Comparison of ENCODE assay signal across 14 cellular contexts in genomic region chr16:1997591-1998359, GRCh38. TPM values are rescaled to one million over a fixed set of nuclear protein-coding genes. Genes with fewer than 3 reads are reported as not detected.
DNase-seq lines count a peak whose midpoint lies in the region; ATAC-seq and TF ChIP-seq lines count a peak whose summit lies in the region.
"Had no signal": no experiment of that assay in that cellular context is flagged by ENCODE, and none has a peak within 500 bp of the region (broad histone marks: within the 10 kb centered on the region; RNA-seq: fewer than 3 reads in every experiment).

No MANE protein-coding gene starts in this region.

- no peak for TF ChIP-seq EP300 in gastroesophageal sphincter (IDR thresholded peaks at IDR 0.05)

- H3K4me3 ChIP-seq in AG10803 (ENCODE audit: low read length) (no peak overlapping the region), gastroesophageal sphincter (no peak overlapping the region)
- H3K4me3 ChIP-seq: MG63 had no signal

- peak overlapping the region in 1 of 4 donors; percentile 29 for H3K27ac ChIP-seq in gastroesophageal sphincter
- H3K27ac ChIP-seq: parathyroid adenoma had no signal

- DNase-seq in AG10803 (ENCODE audit: low read depth), result peak; percentile 84
- DNase-seq in RPMI7951 (ENCODE audit: low read depth), result peak; percentile 32
- DNase-seq in mesenteric fat pad (ENCODE audit: low spot score), result no peak
- no peak for DNase-seq in SKM-1 treated with dmso at 0.1 percent for 144 hours (lab: John Stamatoyannopoulos, UW; ENCODE audit: unreplicated experiment)
- DNase-seq in stimulated activated CD8-positive, alpha-beta memory T cell treated with anti-CD3 and anti-CD28 coated beads, Interleukin-4, amount 100 ng/mL, for 48 hours, result no peak
- DNase-seq: activated CD4-positive, alpha-beta T cell treated with anti-CD3 and anti-CD28 coated beads for 36 hours; activated gamma-delta T cell treated with Interleukin-2 at 50 U/mL for 16 hours; MG63; NCI-H2171; stimulated activated CD4-positive, alpha-beta T cell treated with anti-CD3 and anti-CD28 coated beads, Interleukin-2, amount 100 ng/mL, for 24 hours; stimulated activated naive CD4-positive, alpha-beta T cell had no signal

- no peaks in the 10 kb centered on the region for H3K9me3 ChIP-seq in gastroesophageal sphincter
- H3K9me3 ChIP-seq: MG63 had no signal

- 44 to 52% methylated on average over 1 to 5 of the region's 23 CpGs for WGBS in gastroesophageal sphincter (ENCODE audit: low coverage in 1 of 2), 2 donors

- H3K4me1 ChIP-seq in gastroesophageal sphincter, result peaks cover 0 to 9% (median 5%) of the 10 kb centered on the region in 3 donors
- H3K4me1 ChIP-seq: parathyroid adenoma had no signal

- TF ChIP-seq POLR2A in gastroesophageal sphincter (IDR thresholded peaks at IDR 0.05), result no peak

- peaks cover 0 to 64% of the 10 kb centered on the region in 2 donors for H3K36me3 ChIP-seq in gastroesophageal sphincter

- peaks cover 2% of the 10 kb centered on the region for H3K27me3 ChIP-seq in gastroesophageal sphincter
- H3K27me3 ChIP-seq: MG63 had no signal

- TF ChIP-seq CTCF in AG10803 (conservative IDR thresholded peaks at IDR 0.05; ENCODE audit: low read length), result no peak
- no peak for TF ChIP-seq CTCF in gastroesophageal sphincter (IDR thresholded peaks at IDR 0.05)

- ATAC-seq in gastroesophageal sphincter, result peak; percentile 45
- ATAC-seq: activated CD4-positive, alpha-beta T cell treated with anti-CD3 and anti-CD28 coated beads for 36 hours; HCT116 had no signal

RNA-seq across cellular contexts. Expression of gene SYNGR3, which starts 8.0 kb away (rescaled TPM):
- total RNA-seq in RPMI7951 (2014; rRNA removed; shearing (Covaris generic)), result 5.5 and 6.6 TPM in 2 replicates
- total RNA-seq in gastroesophageal sphincter (1 to 10 TPM in 3 of 4 donors, not detected in 1; 1.2 to 5.1 (median 3.1) TPM), mesenteric fat pad (not detected)

RNA-seq across cellular contexts. Expression of gene ZNF598, which starts 11.8 kb away (rescaled TPM):
- 9.7 and 13.6 TPM in 2 replicates for total RNA-seq in RPMI7951 (2014; rRNA removed; shearing (Covaris generic))
- total RNA-seq in gastroesophageal sphincter (10 to 100 TPM; 28.5 to 43.0 (median 34.6) TPM), mesenteric fat pad (50.5 TPM)

RNA-seq across cellular contexts. Expression of gene GFER, which starts 13.8 kb away (rescaled TPM):
- 6.7 and 16.5 TPM in 2 replicates for total RNA-seq in RPMI7951 (2014; rRNA removed; shearing (Covaris generic))
- total RNA-seq in gastroesophageal sphincter (10 to 100 TPM; 12.8 to 45.6 (median 25.1) TPM), mesenteric fat pad (15.7 TPM)

RNA-seq across cellular contexts. Expression of gene NOXO1, which starts 16.5 kb away (rescaled TPM):
- total RNA-seq in RPMI7951 (2014; rRNA removed; shearing (Covaris generic)), result not detected in 2 replicates
- total RNA-seq in gastroesophageal sphincter (1 to 10 TPM in 2 of 4 donors, not detected in 2; 1.0 to 1.1 TPM), mesenteric fat pad (not detected)
- total RNA-seq: activated CD4-positive, alpha-beta T cell treated with anti-CD3 and anti-CD28 coated beads for 36 hours had no signal

RNA-seq across cellular contexts. Expression of gene NPW, which starts 21.8 kb away (rescaled TPM):
- 0.20 and 0.24 TPM in 2 replicates for total RNA-seq in RPMI7951 (2014; rRNA removed; shearing (Covaris generic))
- not detected for total RNA-seq in gastroesophageal sphincter
- 0.58 TPM for total RNA-seq in mesenteric fat pad

Comparison
In these comparisons a context has a peak if more than half of its experiments do, and no peak if none do; other contexts are left out.
1. DNase-seq: peak in AG10803 (single experiment) and RPMI7951 (single experiment); none in mesenteric fat pad (single experiment), SKM-1 treated with dmso at 0.1 percent for 144 hours (single experiment) and stimulated activated CD8-positive, alpha-beta memory T cell treated with anti-CD3 and anti-CD28 coated beads, Interleukin-4, amount 100 ng/mL, for 48 hours (single experiment).